In the genomic region with DNA sequence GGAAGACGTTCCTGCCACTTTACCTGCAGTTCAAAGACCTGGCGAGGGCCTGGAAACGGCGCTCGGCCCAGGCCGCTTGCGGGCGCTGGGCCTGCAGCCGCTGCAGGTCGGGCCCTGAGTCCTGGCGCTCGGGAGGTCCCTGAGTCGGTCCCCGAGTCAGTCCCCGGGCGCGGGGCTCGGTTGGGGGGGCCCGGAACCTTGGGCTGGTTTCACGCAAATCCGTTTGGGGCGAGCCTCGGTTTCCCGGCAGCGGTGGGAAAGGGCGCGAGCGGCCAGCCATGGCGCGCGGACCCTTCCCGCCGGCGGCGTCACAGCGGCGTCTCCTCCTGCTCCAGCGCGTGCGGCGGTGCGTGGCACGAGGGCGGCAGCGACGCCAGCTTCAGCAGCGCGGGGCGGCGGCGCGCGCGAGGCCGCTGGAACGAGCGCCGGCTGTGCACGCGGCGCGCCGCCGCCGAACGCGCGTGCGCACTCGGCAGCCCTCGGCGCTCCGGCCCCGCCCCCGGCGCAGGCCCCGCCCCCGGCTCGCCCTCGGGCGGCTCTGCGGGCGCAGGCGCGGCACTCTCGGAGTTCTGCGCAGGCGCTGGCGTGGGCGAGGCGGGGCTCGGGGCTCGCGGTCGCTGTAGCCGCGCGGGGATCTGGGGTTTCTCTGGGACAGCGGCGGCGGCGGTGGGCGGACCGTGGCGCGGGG, we compare ENCODE assay signal across 1 cellular context.
A peak's percentile ranks its signal among the peaks of the same experiment; 100 is the strongest.
TF ChIP-seq lines count a peak whose summit lies in the region.

No MANE protein-coding gene starts in this region.

TF ChIP-seq in HepG2, 621 proteins besides CTCF, POLR2A, EP300 and RAD21 (continued from another document and continues in another):
- TF ChIP-seq, protein P1, sequence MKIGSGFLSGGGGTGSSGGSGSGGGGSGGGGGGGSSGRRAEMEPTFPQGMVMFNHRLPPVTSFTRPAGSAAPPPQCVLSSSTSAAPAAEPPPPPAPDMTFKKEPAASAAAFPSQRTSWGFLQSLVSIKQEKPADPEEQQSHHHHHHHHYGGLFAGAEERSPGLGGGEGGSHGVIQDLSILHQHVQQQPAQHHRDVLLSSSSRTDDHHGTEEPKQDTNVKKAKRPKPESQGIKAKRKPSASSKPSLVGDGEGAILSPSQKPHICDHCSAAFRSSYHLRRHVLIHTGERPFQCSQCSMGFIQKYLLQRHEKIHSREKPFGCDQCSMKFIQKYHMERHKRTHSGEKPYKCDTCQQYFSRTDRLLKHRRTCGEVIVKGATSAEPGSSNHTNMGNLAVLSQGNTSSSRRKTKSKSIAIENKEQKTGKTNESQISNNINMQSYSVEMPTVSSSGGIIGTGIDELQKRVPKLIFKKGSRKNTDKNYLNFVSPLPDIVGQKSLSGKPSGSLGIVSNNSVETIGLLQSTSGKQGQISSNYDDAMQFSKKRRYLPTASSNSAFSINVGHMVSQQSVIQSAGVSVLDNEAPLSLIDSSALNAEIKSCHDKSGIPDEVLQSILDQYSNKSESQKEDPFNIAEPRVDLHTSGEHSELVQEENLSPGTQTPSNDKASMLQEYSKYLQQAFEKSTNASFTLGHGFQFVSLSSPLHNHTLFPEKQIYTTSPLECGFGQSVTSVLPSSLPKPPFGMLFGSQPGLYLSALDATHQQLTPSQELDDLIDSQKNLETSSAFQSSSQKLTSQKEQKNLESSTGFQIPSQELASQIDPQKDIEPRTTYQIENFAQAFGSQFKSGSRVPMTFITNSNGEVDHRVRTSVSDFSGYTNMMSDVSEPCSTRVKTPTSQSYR (CRISPR knock-in tag; IDR thresholded peaks at IDR 0.05; ENCODE audit: borderline replicate concordance), result peak; percentile 43; the same call in 1 of the 2 replicates
- no peak for TF ChIP-seq HNRNPL (IDR thresholded peaks at IDR 0.05; ENCODE audit: low read depth, low read length)
- TF ChIP-seq, protein P2, sequence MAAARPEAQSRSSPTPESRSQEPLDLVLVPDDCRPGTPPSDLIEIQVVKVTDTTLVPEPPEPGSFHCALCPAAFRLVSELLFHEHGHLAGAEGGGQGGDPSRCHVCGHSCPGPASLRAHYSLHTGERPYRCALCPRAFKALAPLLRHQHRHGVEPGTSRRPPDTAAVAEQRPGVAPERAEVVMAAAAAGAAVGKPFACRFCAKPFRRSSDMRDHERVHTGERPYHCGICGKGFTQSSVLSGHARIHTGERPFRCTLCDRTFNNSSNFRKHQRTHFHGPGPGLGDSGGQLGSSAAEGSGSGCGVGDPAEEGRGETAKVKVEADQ (CRISPR knock-in tag; IDR thresholded peaks at IDR 0.05; ENCODE audit: borderline replicate concordance), result peak; percentile 95
- TF ChIP-seq CCDC6 (CRISPR knock-in tag; IDR thresholded peaks at IDR 0.05), result peak; percentile 98
- TF ChIP-seq, protein P3, sequence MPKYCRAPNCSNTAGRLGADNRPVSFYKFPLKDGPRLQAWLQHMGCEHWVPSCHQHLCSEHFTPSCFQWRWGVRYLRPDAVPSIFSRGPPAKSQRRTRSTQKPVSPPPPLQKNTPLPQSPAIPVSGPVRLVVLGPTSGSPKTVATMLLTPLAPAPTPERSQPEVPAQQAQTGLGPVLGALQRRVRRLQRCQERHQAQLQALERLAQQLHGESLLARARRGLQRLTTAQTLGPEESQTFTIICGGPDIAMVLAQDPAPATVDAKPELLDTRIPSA (CRISPR knock-in tag; IDR thresholded peaks at IDR 0.05; ENCODE audit: borderline replicate concordance), result peak; percentile 83; the same call in 1 of the 2 replicates
- TF ChIP-seq, protein P4, sequence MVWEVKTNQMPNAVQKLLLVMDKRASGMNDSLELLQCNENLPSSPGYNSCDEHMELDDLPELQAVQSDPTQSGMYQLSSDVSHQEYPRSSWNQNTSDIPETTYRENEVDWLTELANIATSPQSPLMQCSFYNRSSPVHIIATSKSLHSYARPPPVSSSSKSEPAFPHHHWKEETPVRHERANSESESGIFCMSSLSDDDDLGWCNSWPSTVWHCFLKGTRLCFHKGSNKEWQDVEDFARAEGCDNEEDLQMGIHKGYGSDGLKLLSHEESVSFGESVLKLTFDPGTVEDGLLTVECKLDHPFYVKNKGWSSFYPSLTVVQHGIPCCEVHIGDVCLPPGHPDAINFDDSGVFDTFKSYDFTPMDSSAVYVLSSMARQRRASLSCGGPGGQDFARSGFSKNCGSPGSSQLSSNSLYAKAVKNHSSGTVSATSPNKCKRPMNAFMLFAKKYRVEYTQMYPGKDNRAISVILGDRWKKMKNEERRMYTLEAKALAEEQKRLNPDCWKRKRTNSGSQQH (CRISPR knock-in tag; IDR thresholded peaks at IDR 0.05; ENCODE audit: low read depth), result peak; percentile 39; the same call in 1 of the 2 replicates
- TF ChIP-seq MAZ (IDR thresholded peaks at IDR 0.05; ENCODE audit: borderline replicate concordance, low read depth, low read length), result no peak
- peak; percentile 93 for TF ChIP-seq MAZ (CRISPR knock-in tag; IDR thresholded peaks at IDR 0.05; ENCODE audit: low read depth)
- TF ChIP-seq ZNF432 (CRISPR knock-in tag; IDR thresholded peaks at IDR 0.05; ENCODE audit: borderline replicate concordance), result no peak
- TF ChIP-seq, protein P5, sequence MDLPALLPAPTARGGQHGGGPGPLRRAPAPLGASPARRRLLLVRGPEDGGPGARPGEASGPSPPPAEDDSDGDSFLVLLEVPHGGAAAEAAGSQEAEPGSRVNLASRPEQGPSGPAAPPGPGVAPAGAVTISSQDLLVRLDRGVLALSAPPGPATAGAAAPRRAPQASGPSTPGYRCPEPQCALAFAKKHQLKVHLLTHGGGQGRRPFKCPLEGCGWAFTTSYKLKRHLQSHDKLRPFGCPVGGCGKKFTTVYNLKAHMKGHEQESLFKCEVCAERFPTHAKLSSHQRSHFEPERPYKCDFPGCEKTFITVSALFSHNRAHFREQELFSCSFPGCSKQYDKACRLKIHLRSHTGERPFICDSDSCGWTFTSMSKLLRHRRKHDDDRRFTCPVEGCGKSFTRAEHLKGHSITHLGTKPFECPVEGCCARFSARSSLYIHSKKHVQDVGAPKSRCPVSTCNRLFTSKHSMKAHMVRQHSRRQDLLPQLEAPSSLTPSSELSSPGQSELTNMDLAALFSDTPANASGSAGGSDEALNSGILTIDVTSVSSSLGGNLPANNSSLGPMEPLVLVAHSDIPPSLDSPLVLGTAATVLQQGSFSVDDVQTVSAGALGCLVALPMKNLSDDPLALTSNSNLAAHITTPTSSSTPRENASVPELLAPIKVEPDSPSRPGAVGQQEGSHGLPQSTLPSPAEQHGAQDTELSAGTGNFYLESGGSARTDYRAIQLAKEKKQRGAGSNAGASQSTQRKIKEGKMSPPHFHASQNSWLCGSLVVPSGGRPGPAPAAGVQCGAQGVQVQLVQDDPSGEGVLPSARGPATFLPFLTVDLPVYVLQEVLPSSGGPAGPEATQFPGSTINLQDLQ (CRISPR knock-in tag; IDR thresholded peaks at IDR 0.05), result peak; percentile 90; the same call in 1 of the 2 replicates
- TF ChIP-seq YY1 (IDR thresholded peaks at IDR 0.05; ENCODE audit: insufficient read depth, insufficient replicate concordance, low read depth, low read length), result peak; percentile 71
- TF ChIP-seq, protein P6, sequence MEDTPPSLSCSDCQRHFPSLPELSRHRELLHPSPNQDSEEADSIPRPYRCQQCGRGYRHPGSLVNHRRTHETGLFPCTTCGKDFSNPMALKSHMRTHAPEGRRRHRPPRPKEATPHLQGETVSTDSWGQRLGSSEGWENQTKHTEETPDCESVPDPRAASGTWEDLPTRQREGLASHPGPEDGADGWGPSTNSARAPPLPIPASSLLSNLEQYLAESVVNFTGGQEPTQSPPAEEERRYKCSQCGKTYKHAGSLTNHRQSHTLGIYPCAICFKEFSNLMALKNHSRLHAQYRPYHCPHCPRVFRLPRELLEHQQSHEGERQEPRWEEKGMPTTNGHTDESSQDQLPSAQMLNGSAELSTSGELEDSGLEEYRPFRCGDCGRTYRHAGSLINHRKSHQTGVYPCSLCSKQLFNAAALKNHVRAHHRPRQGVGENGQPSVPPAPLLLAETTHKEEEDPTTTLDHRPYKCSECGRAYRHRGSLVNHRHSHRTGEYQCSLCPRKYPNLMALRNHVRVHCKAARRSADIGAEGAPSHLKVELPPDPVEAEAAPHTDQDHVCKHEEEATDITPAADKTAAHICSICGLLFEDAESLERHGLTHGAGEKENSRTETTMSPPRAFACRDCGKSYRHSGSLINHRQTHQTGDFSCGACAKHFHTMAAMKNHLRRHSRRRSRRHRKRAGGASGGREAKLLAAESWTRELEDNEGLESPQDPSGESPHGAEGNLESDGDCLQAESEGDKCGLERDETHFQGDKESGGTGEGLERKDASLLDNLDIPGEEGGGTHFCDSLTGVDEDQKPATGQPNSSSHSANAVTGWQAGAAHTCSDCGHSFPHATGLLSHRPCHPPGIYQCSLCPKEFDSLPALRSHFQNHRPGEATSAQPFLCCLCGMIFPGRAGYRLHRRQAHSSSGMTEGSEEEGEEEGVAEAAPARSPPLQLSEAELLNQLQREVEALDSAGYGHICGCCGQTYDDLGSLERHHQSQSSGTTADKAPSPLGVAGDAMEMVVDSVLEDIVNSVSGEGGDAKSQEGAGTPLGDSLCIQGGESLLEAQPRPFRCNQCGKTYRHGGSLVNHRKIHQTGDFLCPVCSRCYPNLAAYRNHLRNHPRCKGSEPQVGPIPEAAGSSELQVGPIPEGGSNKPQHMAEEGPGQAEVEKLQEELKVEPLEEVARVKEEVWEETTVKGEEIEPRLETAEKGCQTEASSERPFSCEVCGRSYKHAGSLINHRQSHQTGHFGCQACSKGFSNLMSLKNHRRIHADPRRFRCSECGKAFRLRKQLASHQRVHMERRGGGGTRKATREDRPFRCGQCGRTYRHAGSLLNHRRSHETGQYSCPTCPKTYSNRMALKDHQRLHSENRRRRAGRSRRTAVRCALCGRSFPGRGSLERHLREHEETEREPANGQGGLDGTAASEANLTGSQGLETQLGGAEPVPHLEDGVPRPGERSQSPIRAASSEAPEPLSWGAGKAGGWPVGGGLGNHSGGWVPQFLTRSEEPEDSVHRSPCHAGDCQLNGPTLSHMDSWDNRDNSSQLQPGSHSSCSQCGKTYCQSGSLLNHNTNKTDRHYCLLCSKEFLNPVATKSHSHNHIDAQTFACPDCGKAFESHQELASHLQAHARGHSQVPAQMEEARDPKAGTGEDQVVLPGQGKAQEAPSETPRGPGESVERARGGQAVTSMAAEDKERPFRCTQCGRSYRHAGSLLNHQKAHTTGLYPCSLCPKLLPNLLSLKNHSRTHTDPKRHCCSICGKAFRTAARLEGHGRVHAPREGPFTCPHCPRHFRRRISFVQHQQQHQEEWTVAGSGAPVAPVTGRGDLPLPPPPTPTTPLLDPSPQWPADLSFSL (CRISPR knock-in tag; IDR thresholded peaks at IDR 0.05), result no peak
- TF ChIP-seq ISL2 (CRISPR knock-in tag; IDR thresholded peaks at IDR 0.05), result peak; percentile 65; the same call in 1 of the 2 replicates
- TF ChIP-seq, protein P7, sequence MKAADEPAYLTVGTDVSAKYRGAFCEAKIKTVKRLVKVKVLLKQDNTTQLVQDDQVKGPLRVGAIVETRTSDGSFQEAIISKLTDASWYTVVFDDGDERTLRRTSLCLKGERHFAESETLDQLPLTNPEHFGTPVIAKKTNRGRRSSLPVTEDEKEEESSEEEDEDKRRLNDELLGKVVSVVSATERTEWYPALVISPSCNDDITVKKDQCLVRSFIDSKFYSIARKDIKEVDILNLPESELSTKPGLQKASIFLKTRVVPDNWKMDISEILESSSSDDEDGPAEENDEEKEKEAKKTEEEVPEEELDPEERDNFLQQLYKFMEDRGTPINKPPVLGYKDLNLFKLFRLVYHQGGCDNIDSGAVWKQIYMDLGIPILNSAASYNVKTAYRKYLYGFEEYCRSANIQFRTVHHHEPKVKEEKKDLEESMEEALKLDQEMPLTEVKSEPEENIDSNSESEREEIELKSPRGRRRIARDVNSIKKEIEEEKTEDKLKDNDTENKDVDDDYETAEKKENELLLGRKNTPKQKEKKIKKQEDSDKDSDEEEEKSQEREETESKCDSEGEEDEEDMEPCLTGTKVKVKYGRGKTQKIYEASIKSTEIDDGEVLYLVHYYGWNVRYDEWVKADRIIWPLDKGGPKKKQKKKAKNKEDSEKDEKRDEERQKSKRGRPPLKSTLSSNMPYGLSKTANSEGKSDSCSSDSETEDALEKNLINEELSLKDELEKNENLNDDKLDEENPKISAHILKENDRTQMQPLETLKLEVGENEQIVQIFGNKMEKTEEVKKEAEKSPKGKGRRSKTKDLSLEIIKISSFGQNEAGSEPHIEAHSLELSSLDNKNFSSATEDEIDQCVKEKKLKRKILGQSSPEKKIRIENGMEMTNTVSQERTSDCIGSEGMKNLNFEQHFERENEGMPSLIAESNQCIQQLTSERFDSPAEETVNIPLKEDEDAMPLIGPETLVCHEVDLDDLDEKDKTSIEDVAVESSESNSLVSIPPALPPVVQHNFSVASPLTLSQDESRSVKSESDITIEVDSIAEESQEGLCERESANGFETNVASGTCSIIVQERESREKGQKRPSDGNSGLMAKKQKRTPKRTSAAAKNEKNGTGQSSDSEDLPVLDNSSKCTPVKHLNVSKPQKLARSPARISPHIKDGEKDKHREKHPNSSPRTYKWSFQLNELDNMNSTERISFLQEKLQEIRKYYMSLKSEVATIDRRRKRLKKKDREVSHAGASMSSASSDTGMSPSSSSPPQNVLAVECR (CRISPR knock-in tag; IDR thresholded peaks at IDR 0.05; ENCODE audit: borderline replicate concordance), result peak; percentile 75
- peak; percentile 87; the same call in 1 of the 2 replicates for TF ChIP-seq STAT5B (CRISPR knock-in tag; IDR thresholded peaks at IDR 0.05)
- TF ChIP-seq, protein P8, sequence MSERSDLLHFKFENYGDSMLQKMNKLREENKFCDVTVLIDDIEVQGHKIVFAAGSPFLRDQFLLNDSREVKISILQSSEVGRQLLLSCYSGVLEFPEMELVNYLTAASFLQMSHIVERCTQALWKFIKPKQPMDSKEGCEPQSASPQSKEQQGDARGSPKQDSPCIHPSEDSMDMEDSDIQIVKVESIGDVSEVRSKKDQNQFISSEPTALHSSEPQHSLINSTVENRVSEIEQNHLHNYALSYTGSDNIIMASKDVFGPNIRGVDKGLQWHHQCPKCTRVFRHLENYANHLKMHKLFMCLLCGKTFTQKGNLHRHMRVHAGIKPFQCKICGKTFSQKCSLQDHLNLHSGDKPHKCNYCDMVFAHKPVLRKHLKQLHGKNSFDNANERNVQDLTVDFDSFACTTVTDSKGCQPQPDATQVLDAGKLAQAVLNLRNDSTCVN (CRISPR knock-in tag; IDR thresholded peaks at IDR 0.05; ENCODE audit: borderline replicate concordance), result no peak
- TF ChIP-seq BRCA1 (CRISPR knock-in tag; IDR thresholded peaks at IDR 0.05), result peak; percentile 79; the same call in 1 of the 2 replicates
- TF ChIP-seq NR2F2 (IDR thresholded peaks at IDR 0.05; ENCODE audit: borderline replicate concordance, low read depth), result no peak
- TF ChIP-seq, protein P9, sequence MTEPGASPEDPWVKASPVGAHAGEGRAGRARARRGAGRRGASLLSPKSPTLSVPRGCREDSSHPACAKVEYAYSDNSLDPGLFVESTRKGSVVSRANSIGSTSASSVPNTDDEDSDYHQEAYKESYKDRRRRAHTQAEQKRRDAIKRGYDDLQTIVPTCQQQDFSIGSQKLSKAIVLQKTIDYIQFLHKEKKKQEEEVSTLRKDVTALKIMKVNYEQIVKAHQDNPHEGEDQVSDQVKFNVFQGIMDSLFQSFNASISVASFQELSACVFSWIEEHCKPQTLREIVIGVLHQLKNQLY (CRISPR knock-in tag; IDR thresholded peaks at IDR 0.05), result no peak
- no peak for TF ChIP-seq ZNF850 (CRISPR knock-in tag; conservative IDR thresholded peaks at IDR 0.05)
- no peak for TF ChIP-seq SIX1 (CRISPR knock-in tag; IDR thresholded peaks at IDR 0.05; ENCODE audit: borderline replicate concordance)
